Comparison of ENCODE assay signal across 1 cellular context in the genomic region with DNA sequence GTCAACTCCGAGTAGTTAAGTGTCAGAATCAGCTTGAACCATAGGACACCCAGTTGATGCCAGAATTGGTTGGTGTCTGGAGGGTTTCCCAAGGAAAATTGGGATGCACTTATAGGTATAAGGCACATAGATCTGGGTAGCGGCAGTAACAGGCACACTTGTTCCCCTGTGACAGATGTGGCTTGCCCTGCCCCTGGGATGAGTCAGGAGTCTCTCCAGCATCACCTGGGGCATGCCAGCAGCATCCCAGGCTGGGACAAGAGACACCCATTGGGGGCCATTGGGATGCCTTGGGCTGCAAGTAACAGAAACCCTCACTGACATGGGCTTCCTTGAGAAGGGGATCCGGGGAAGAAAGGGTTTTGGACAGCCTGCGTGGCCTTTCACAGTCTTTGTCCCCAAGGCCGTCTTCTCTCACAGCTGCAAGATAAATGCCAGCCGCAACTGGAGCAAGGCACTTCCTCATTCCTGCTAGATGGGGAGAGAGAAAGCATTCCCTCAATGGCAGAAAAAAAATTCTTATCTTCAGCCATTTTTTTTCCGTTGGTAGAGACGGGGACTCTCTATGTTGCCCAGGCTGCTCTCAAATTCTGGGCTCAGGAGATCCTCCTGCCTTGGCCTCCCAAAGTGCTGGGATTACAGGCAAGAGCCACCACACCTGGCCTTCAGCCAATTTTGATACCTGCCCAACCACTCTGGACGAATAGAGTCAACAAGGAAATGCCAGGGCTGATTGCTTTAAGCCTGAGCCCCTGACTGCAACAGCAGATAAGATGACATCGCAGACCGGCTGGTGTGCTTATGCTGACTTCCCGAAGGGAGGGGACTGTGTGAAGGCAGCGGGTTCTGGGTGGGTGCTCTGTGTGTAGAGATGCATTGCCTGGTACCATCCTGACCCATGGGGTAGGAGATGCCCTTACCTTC.
TF ChIP-seq lines count a peak whose summit lies in the region.

No MANE protein-coding gene starts in this region.

TF ChIP-seq in K562, 482 proteins besides CTCF, POLR2A, EP300 and RAD21 (continued from another document and continues in another):
- TF ChIP-seq RBM22 (IDR thresholded peaks at IDR 0.05; ENCODE audit: low read depth, low read length, poor library complexity, severe bottlenecking) (no peak), RBM39 (optimal IDR thresholded peaks at IDR 0.05; ENCODE audit: low read depth, low read length) (no peak), HDAC1 (IDR thresholded peaks at IDR 0.05) (0 out of 4 replicates have a peak, but pooled peaks of 1 of the 2 experiments have one; percentile 30), ZNF584 (CRISPR knock-in tag; IDR thresholded peaks at IDR 0.05; ENCODE audit: low read depth) (no peak), TOE1 (IDR thresholded peaks at IDR 0.05; ENCODE audit: borderline replicate concordance) (no peak), TOE1 (CRISPR knock-in tag; IDR thresholded peaks at IDR 0.05; ENCODE audit: borderline replicate concordance, low read depth) (no peak), MXI1 (IDR thresholded peaks at IDR 0.05; ENCODE audit: low read depth, low read length) (no peak), ELF4 (CRISPR knock-in tag; IDR thresholded peaks at IDR 0.05) (no peak), MAZ (CRISPR knock-in tag; conservative IDR thresholded peaks at IDR 0.05 in 1 of 2, IDR thresholded peaks at IDR 0.05 in 1 of 2) (0 out of 4 replicates have a peak, but pooled peaks of 1 of the 2 experiments have one; percentile 35), ZNF609 (CRISPR knock-in tag; IDR thresholded peaks at IDR 0.05; ENCODE audit: borderline replicate concordance) (no peak), RFX1 (IDR thresholded peaks at IDR 0.05) (no peak), HDAC8 (tag; IDR thresholded peaks at IDR 0.05) (0 out of 2 replicates have a peak, but pooled peaks have one; percentile 36), HDAC2 (IDR thresholded peaks at IDR 0.05) (peak; percentile 66; the same call in 1 of the 2 replicates), SNAPC5 (CRISPR knock-in tag; IDR thresholded peaks at IDR 0.05) (no peak), GABPA (tag; conservative IDR thresholded peaks at IDR 0.05; ENCODE audit: low read depth) (no peak), CHD1 (IDR thresholded peaks at IDR 0.05; ENCODE audit: low read length) (no peak), SP2 (IDR thresholded peaks at IDR 0.05; ENCODE audit: extremely low read depth, low read depth, low read length, poor library complexity, severe bottlenecking) (no peak), ZNF184 (CRISPR knock-in tag; IDR thresholded peaks at IDR 0.05) (no peak), ZSCAN32 (CRISPR knock-in tag; IDR thresholded peaks at IDR 0.05) (no peak), BMI1 (IDR thresholded peaks at IDR 0.05; ENCODE audit: low read length) (no peak), CBFB (CRISPR knock-in tag; IDR thresholded peaks at IDR 0.05) (no peak), ZKSCAN3 (CRISPR knock-in tag; IDR thresholded peaks at IDR 0.05) (no peak), SAFB (IDR thresholded peaks at IDR 0.05; ENCODE audit: borderline replicate concordance, low read depth, low read length) (no peak), PTBP1 (IDR thresholded peaks at IDR 0.05; ENCODE audit: low read depth, low read length) (no peak), RBM15 (IDR thresholded peaks at IDR 0.05; ENCODE audit: insufficient read depth, low read length) (no peak), HNRNPH1 (optimal IDR thresholded peaks at IDR 0.05; ENCODE audit: low read depth, low read length) (no peak), ZNF146 (CRISPR knock-in tag; IDR thresholded peaks at IDR 0.05; ENCODE audit: unreplicated experiment) (no peak), ZNF507 (tag; conservative IDR thresholded peaks at IDR 0.05) (no peak), EP400 (IDR thresholded peaks at IDR 0.05) (no peak), ZNF696 (CRISPR knock-in tag; conservative IDR thresholded peaks at IDR 0.05) (no peak), ZNF274 (IDR thresholded peaks at IDR 0.05; ENCODE audit: borderline replicate concordance, low read depth, low read length) (no peak), ZBTB5 (IDR thresholded peaks at IDR 0.05) (no peak), ZNF133 (CRISPR knock-in tag; IDR thresholded peaks at IDR 0.05) (no peak), MCM2 (IDR thresholded peaks at IDR 0.05; ENCODE audit: low read depth) (no peak), SRSF7 (optimal IDR thresholded peaks at IDR 0.05; ENCODE audit: low read depth, low read length) (no peak), HNRNPL (IDR thresholded peaks at IDR 0.05; ENCODE audit: low read depth, low read length) (no peak), GATAD2B (IDR thresholded peaks at IDR 0.05; ENCODE audit: borderline replicate concordance) (no peak), PRMT5 (CRISPR knock-in tag; IDR thresholded peaks at IDR 0.05) (no peak), MTA3 (IDR thresholded peaks at IDR 0.05; ENCODE audit: borderline replicate concordance) (peak; percentile 76; the same call in 1 of the 2 replicates), DNMT1 (IDR thresholded peaks at IDR 0.05) (no peak), ZC3H11A (IDR thresholded peaks at IDR 0.05; ENCODE audit: low read depth, low read length) (no peak), RAD51 (IDR thresholded peaks at IDR 0.05; ENCODE audit: borderline replicate concordance, low read depth) (no peak), THAP12 (CRISPR knock-in tag; IDR thresholded peaks at IDR 0.05) (no peak), HNRNPLL (IDR thresholded peaks at IDR 0.05; ENCODE audit: low read depth, low read length, poor library complexity, severe bottlenecking) (peak; percentile 31), CCAR2 (IDR thresholded peaks at IDR 0.05; ENCODE audit: low read depth, low read length) (no peak), ZNF77 (CRISPR knock-in tag; IDR thresholded peaks at IDR 0.05) (no peak), ZNF212 (CRISPR knock-in tag; IDR thresholded peaks at IDR 0.05) (no peak), RBM17 (IDR thresholded peaks at IDR 0.05; ENCODE audit: borderline replicate concordance, low read depth, low read length) (no peak), POLR2H (tag; IDR thresholded peaks at IDR 0.05; ENCODE audit: low read depth) (no peak)
- TF ChIP-seq, protein P1, sequence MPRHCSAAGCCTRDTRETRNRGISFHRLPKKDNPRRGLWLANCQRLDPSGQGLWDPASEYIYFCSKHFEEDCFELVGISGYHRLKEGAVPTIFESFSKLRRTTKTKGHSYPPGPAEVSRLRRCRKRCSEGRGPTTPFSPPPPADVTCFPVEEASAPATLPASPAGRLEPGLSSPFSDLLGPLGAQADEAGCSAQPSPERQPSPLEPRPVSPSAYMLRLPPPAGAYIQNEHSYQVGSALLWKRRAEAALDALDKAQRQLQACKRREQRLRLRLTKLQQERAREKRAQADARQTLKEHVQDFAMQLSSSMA (CRISPR knock-in tag; IDR thresholded peaks at IDR 0.05): no peak
- TF ChIP-seq, protein P2, sequence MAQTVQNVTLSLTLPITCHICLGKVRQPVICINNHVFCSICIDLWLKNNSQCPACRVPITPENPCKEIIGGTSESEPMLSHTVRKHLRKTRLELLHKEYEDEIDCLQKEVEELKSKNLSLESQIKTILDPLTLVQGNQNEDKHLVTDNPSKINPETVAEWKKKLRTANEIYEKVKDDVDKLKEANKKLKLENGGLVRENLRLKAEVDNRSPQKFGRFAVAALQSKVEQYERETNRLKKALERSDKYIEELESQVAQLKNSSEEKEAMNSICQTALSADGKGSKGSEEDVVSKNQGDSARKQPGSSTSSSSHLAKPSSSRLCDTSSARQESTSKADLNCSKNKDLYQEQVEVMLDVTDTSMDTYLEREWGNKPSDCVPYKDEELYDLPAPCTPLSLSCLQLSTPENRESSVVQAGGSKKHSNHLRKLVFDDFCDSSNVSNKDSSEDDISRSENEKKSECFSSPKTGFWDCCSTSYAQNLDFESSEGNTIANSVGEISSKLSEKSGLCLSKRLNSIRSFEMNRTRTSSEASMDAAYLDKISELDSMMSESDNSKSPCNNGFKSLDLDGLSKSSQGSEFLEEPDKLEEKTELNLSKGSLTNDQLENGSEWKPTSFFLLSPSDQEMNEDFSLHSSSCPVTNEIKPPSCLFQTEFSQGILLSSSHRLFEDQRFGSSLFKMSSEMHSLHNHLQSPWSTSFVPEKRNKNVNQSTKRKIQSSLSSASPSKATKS (CRISPR knock-in tag; IDR thresholded peaks at IDR 0.05): no peak
